8 cellular contexts compared by ENCODE assay signal in the genomic region with DNA sequence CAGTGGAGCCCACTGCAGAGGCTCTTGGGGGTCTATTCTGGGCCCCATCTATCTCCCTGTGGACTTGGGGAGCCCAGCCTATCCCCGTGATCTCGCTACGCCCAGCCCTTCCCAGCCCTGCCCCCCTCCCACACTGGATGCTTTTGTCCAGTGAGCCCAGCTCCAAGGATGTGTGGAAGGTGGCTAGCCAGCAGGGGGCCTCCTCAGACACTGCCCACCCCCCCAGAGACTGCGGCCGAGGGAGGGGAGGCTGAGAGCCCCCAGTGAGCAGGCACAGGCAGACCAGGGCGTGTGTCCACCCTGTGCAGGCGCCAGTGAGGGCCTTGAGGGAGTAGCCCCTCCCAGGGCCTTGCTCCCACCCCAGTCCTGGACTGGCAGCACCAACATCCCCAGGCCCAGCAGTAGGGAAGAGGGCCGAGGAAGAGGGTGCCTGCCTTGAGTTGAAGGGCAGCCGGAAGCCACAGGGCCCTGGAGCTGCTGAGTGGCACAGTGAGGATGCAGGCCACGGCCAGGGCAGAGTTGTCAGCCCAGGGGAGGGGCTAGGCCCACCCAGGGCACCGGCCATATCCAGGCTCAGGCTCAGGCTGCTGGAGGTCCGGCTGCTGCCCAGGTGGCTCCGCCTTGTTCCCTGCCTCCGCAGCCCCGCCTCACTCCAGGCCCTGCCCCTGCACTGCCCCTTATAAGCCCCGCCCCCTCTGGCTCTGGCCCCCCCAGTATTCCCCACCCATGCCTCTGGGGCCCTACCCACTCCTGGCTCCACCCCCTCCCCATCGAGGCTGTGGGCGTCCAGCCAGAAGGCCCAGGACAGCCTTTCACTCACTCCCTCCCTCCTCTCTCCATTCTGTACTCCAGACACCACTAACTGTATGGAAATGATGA. TPM values are rescaled to one million over a fixed set of nuclear protein-coding genes. Genes with fewer than 3 reads are reported as not detected.
A peak's percentile ranks its signal among the peaks of the same experiment; 100 is the strongest.
DNase-seq lines count a peak whose midpoint lies in the region; ATAC-seq and TF ChIP-seq lines count a peak whose summit lies in the region.

No MANE protein-coding gene starts in this region.

- DNase-seq in AG09309 (ENCODE audit: low read depth), result no peak
- no peak for DNase-seq in MM.1S
- DNase-seq in cardiac fibroblast (ENCODE audit: low read depth in 2 of 2), result peak; percentile 28 to 53
- peak; percentile 85 for DNase-seq in lower lobe of right lung
- DNase-seq in SIG-M5 treated with dmso at 0.1 percent for 504 hours (lab: John Stamatoyannopoulos, UW; ENCODE audit: unreplicated experiment), result no peak
- no peak for DNase-seq in MV-4-11 (lab: John Stamatoyannopoulos, UW)

- H4K20me1 ChIP-seq in MM.1S (ENCODE audit: insufficient read depth, low read length), result no peaks in the 10 kb centered on the region

- H3K27ac ChIP-seq in MM.1S (ENCODE audit: low read length) (no peak overlapping the region), lower lobe of right lung (no peak overlapping the region)

- H2AFZ ChIP-seq in MM.1S (ENCODE audit: low read length), result no peak overlapping the region

- H3K36me3 ChIP-seq in MM.1S (replicated peaks; ENCODE audit: insufficient read depth, low read length) (no peaks in the 10 kb centered on the region), lower lobe of right lung (no peaks in the 10 kb centered on the region)

- H3F3A ChIP-seq in MM.1S (ENCODE audit: insufficient read depth, low read length), result no peaks in the 10 kb centered on the region

- H3K9ac ChIP-seq in MM.1S (ENCODE audit: low read length), result no peak overlapping the region

- peaks cover 5% of the 10 kb centered on the region for H3K27me3 ChIP-seq in MM.1S (replicated peaks; ENCODE audit: insufficient read depth, low read length)
- no peaks in the 10 kb centered on the region for H3K27me3 ChIP-seq in lower lobe of right lung (ENCODE audit: low read depth)

- intact Hi-C loops in lower lobe of right lung (cut with DNase I), result no loop called here

- H3K4me2 ChIP-seq in MM.1S (ENCODE audit: low read depth, low read length), result no peak overlapping the region

- TF ChIP-seq CTCF in AG09309 (IDR thresholded peaks at IDR 0.05; ENCODE audit: control insufficient read depth, insufficient read depth, low read depth, low read length, missing control alignments) (peak; percentile 39), MM.1S (IDR thresholded peaks at IDR 0.05; ENCODE audit: low read length) (peak; percentile 18), cardiac fibroblast (IDR thresholded peaks at IDR 0.05; ENCODE audit: low read depth, low read length) (peak; percentile 32), lower lobe of right lung (IDR thresholded peaks at IDR 0.05) (peak; percentile 18)

- H3K9me3 ChIP-seq in MM.1S (replicated peaks; ENCODE audit: insufficient read depth, low read length) (no peaks in the 10 kb centered on the region), lower lobe of right lung (no peaks in the 10 kb centered on the region)

- H3K4me1 ChIP-seq in MM.1S (ENCODE audit: low read length) (no peaks in the 10 kb centered on the region), lower lobe of right lung (peaks cover 27% of the 10 kb centered on the region)

- no peaks in the 10 kb centered on the region for H3K9me2 ChIP-seq in MM.1S (replicated peaks; ENCODE audit: insufficient read depth, low read length)

- ATAC-seq in lower lobe of right lung, result peak; percentile 83 to 85
- ATAC-seq in HG03108 (IDR thresholded peaks at IDR 0.05; ENCODE audit: unreplicated experiment), result no peak
- no peak for ATAC-seq in HG03135 (IDR thresholded peaks at IDR 0.05; ENCODE audit: unreplicated experiment)

- no peak overlapping the region for H3K4me3 ChIP-seq in AG09309 (ENCODE audit: control insufficient read depth, low read depth, low read length)
- no peak overlapping the region for H3K4me3 ChIP-seq in MM.1S (ENCODE audit: low read length)
- no peak overlapping the region for H3K4me3 ChIP-seq in cardiac fibroblast (replicated peaks in 1 of 2; ENCODE audit: low read depth in 2 of 2, low read length in 2 of 2)
- no peak overlapping the region for H3K4me3 ChIP-seq in lower lobe of right lung

- H3K79me2 ChIP-seq in MM.1S (ENCODE audit: low read length), result no peaks in the 10 kb centered on the region

RNA-seq across cellular contexts. Expression of a gene that starts 28.0 kb away (rescaled TPM):
- 50.4 TPM for total RNA-seq in lower lobe of right lung

Comparison
In these comparisons a context has a peak if more than half of its experiments do, and no peak if none do; other contexts are left out.
1. DNase-seq: peak in cardiac fibroblast (2 of 2) and lower lobe of right lung (single experiment); none in AG09309 (single experiment), MM.1S (single experiment), SIG-M5 treated with dmso at 0.1 percent for 504 hours (single experiment) and MV-4-11 (single experiment).
2. ATAC-seq: peak in lower lobe of right lung (2 of 2); none in HG03108 (single experiment) and HG03135 (single experiment).
3. Peak in every context shown above with its lines, with median percentiles within 50 percentile points of each other: CTCF ChIP-seq.